ENCODE assay signal across 19 cellular contexts in the genomic region with DNA sequence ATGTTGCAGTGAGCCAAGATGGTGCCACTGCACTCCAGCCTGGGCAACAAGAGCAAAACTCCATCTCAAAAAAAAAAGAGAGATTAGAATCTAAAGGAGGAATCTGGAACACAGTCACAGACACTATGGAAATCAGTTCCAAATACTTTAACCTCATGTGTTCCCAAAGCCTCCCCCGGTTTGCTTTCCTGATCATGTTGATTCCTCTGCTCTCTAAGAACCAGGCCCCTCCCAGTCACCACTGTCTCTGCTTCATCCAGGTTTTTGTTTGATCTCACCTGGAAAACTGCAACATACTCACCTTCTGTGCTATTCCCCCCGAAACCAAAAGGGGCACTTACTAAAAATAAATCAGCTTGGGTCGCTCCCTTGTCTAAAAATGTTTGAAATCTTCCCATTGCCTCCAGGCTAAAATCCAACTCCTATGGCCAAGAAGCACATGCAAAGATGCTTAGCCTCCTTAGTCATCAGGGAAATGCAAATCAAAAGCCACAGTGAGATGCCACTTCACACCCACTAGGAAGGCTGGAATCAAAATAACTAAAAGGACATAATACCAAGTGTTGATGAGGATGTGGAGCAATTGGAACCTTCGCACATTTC. TPM values are rescaled to one million over a fixed set of nuclear protein-coding genes. Genes with fewer than 3 reads are reported as not detected.
DNase-seq lines count a peak whose midpoint lies in the region; ATAC-seq lines count a peak whose summit lies in the region.
"Had no signal": no experiment of that assay in that cellular context is flagged by ENCODE, and none has a peak within 500 bp of the region (broad histone marks: within the 10 kb centered on the region; RNA-seq: fewer than 3 reads in every experiment).

No MANE protein-coding gene starts in this region.

- no peak overlapping the region for H3K27ac Mint-ChIP-seq in T-helper 17 cell
- H3K27ac Mint-ChIP-seq: activated T-helper 1 cell treated with anti-CD3 and anti-CD28 coated beads, Interleukin-12 subunit alpha, Interleukin-12 subunit beta, Interleukin-2, Interleukin-4 antibody, amounts not matched to agents 30 ng/mL and 10 ng/mL and 1 ng/mL, durations not matched to agents 14 hours and 24 hours and 36 hours; B cell; memory B cell; T-helper 2 cell treated with Interferon-gamma antibody and Interleukin-4, amounts not matched to agents 5 μg/mL and 100 μg/mL, for 36 hours had no signal

- H3K27me3 Mint-ChIP-seq in T-helper 17 cell = no peaks in the 10 kb centered on the region
- H3K27me3 Mint-ChIP-seq: B cell, memory B cell had no signal

- H3K9me3 ChIP-seq in T-helper 17 cell (ENCODE audit: control insufficient read depth, low read length, poor library complexity, severe bottlenecking) = no peaks in the 10 kb centered on the region
- H3K9me3 ChIP-seq: testis had no signal

- no peaks in the 10 kb centered on the region for H3K36me3 Mint-ChIP-seq in T-helper 17 cell (ENCODE audit: low read depth)
- H3K36me3 Mint-ChIP-seq: memory B cell had no signal

- no peak for ATAC-seq in T-helper 17 cell
- no peak for ATAC-seq in GM21381 (IDR thresholded peaks at IDR 0.05; ENCODE audit: unreplicated experiment)

- H3K4me1 Mint-ChIP-seq in T-helper 17 cell = no peaks in the 10 kb centered on the region
- H3K4me1 Mint-ChIP-seq: B cell, memory B cell had no signal

- no peak overlapping the region for H3K4me3 Mint-ChIP-seq in T-helper 17 cell
- H3K4me3 Mint-ChIP-seq: activated T-helper 1 cell treated with anti-CD3 and anti-CD28 coated beads, Interleukin-12 subunit alpha, Interleukin-12 subunit beta, Interleukin-2, Interleukin-4 antibody, amounts not matched to agents 30 ng/mL and 10 ng/mL and 1 ng/mL, durations not matched to agents 14 hours and 24 hours and 36 hours; B cell; memory B cell; T-helper 2 cell treated with Interferon-gamma antibody and Interleukin-4, amounts not matched to agents 5 μg/mL and 100 μg/mL, for 36 hours had no signal

- DNase-seq in AG08395 (ENCODE audit: low spot score) (peak; percentile 62), HS-27A (ENCODE audit: low read depth) (peak; percentile 31), astrocyte of the hippocampus (ENCODE audit: low read depth, low spot score) (peak; percentile 91), glomerular visceral epithelial cell (ENCODE audit: extremely low spot score) (peak; percentile 24), DMS114 treated with DMSO at 0.1 percent for 48 hours (lab: John Stamatoyannopoulos, UW; ENCODE audit: unreplicated experiment) (no peak), T-helper 17 cell (no peak)
- DNase-seq in stimulated activated CD4-positive, alpha-beta T cell treated with anti-CD3 and anti-CD28 coated beads, Interleukin-4, amount 100 ng/mL, for 1 hour = no peak
- DNase-seq: DMS79, NCI-H1694, NCI-H526 treated with DMSO at 0.1 percent for 48 hours, nucleus accumbens, RPMI8226, small intestine, testis had no signal

RNA-seq across cellular contexts. Expression of gene NEU2, which starts 6.2 kb away (rescaled TPM):
- total RNA-seq in T-helper 17 cell = not detected
- total RNA-seq: activated T-helper 1 cell treated with anti-CD3 and anti-CD28 coated beads, Interleukin-12 subunit alpha, Interleukin-12 subunit beta, Interleukin-2, Interleukin-4 antibody, amounts not matched to agents 30 ng/mL and 10 ng/mL and 1 ng/mL, durations not matched to agents 14 hours and 24 hours and 36 hours; B cell; testis had no signal

RNA-seq across cellular contexts. Expression of gene NGEF, which starts 13.3 kb away (rescaled TPM):
- total RNA-seq in T-helper 17 cell = not detected
- total RNA-seq: B cell had no signal

RNA-seq across cellular contexts. Expression of gene INPP5D, which starts 33.8 kb away (rescaled TPM):
- 100 to 1,000 TPM; 163 to 184 TPM for total RNA-seq in T-helper 17 cell

Comparison
In these comparisons a context has a peak if more than half of its experiments do, and no peak if none do; other contexts are left out.
1. DNase-seq: peak in AG08395 (single experiment), HS-27A (single experiment), astrocyte of the hippocampus (single experiment) and glomerular visceral epithelial cell (single experiment); none in DMS114 treated with DMSO at 0.1 percent for 48 hours (single experiment), T-helper 17 cell (0 of 3) and stimulated activated CD4-positive, alpha-beta T cell treated with anti-CD3 and anti-CD28 coated beads, Interleukin-4, amount 100 ng/mL, for 1 hour (single experiment).